In genomic region chr4:108029321-108029720, GRCh38 we compare ENCODE assay signal across 15 cellular contexts. TPM values are rescaled to one million over a fixed set of nuclear protein-coding genes. Genes with fewer than 3 reads are reported as not detected.
DNase-seq lines count a peak whose midpoint lies in the region; ATAC-seq and TF ChIP-seq lines count a peak whose summit lies in the region.
"Had no signal": no experiment of that assay in that cellular context is flagged by ENCODE, and none has a peak within 500 bp of the region (broad histone marks: within the 10 kb centered on the region; RNA-seq: fewer than 3 reads in every experiment).

No MANE protein-coding gene starts in this region.

- CTCF ChIA-PET in activated CD8-positive, alpha-beta T cell treated with anti-CD3 and anti-CD28 coated beads for 36 hours (lab: Charles Lee), result interaction anchor here (0.9 to 5.1 kb wide), 23 partner anchors 10 to 543 kb away, joined by 3 to 55 read pairs (median 7); partner anchors contain the start of gene LEF1

- TF ChIP-seq CTCF in activated CD8-positive, alpha-beta T cell treated with anti-CD3 and anti-CD28 coated beads for 36 hours (IDR thresholded peaks at IDR 0.05), result no peak
- TF ChIP-seq CTCF in upper lobe of right lung (IDR thresholded peaks at IDR 0.05), result no peak

- no peaks in the 10 kb centered on the region for H3K9me3 ChIP-seq in upper lobe of right lung
- H3K9me3 ChIP-seq: body of pancreas, ovary, spleen had no signal

- peak overlapping the region; percentile 52 for H3K4me3 Mint-ChIP-seq in activated CD8-positive, alpha-beta T cell treated with anti-CD3 and anti-CD28 coated beads for 36 hours
- peak overlapping the region; percentile 47 for H3K4me3 Mint-ChIP-seq in activated naive CD8-positive, alpha-beta T cell treated with anti-CD3 and anti-CD28 coated beads, Interleukin-2, amount 50 U/mL, for 24 hours

- peaks cover 61% of the 10 kb centered on the region for H3K36me3 Mint-ChIP-seq in activated CD8-positive, alpha-beta T cell treated with anti-CD3 and anti-CD28 coated beads for 36 hours (ENCODE audit: low read depth)
- peaks cover 43% of the 10 kb centered on the region for H3K36me3 Mint-ChIP-seq in activated naive CD8-positive, alpha-beta T cell treated with anti-CD3 and anti-CD28 coated beads, Interleukin-2, amount 50 U/mL, for 24 hours (ENCODE audit: low read depth)

- POLR2A ChIA-PET in activated CD8-positive, alpha-beta T cell treated with anti-CD3 and anti-CD28 coated beads for 36 hours (lab: Charles Lee), result interaction anchor here (0.6 to 3.5 kb wide), 14 partner anchors 10 to 591 kb away, joined by 3 to 19 read pairs (median 4); partner anchors contain the start of genes LEF1 and RPL34

- intact Hi-C loops in activated CD8-positive, alpha-beta T cell treated with anti-CD3 and anti-CD28 coated beads for 36 hours (cut with micrococcal nuclease), result no loop called here
- intact Hi-C loops in upper lobe of right lung (cut with DNase I), result loop anchor here (10.0 kb wide), 1 partner anchor 545 kb away; no protein-coding TSS in a partner anchor

- peaks cover 67% of the 10 kb centered on the region for H3K36me3 ChIP-seq in upper lobe of right lung
- H3K36me3 ChIP-seq: ovary had no signal

- H3K27ac ChIP-seq in upper lobe of right lung, result no peak overlapping the region
- H3K27ac ChIP-seq: body of pancreas, ovary, spleen had no signal

- peak; percentile 58 for DNase-seq in Jurkat, Clone E6-1 (ENCODE audit: low read depth, low spot score)
- peak; percentile 80 for DNase-seq in activated CD8-positive, alpha-beta T cell treated with anti-CD3 and anti-CD28 coated beads for 36 hours
- DNase-seq in activated naive CD8-positive, alpha-beta T cell treated with anti-CD3 and anti-CD28 coated beads, Interleukin-2, amount 50 U/mL, for 24 hours, result peak; percentile 35
- DNase-seq in stimulated activated CD4-positive, alpha-beta T cell treated with anti-CD3 and anti-CD28 coated beads, TNF-alpha, amount 100 ng/mL, for 4 hours (ENCODE audit: low read depth in 3 of 3), result peak in 2 of 3 experiments; percentile 43 to 54
- DNase-seq in upper lobe of right lung, result no peak
- no peak for DNase-seq in NCI-H2029 treated with DMSO at 0.1 percent for 48 hours (lab: John Stamatoyannopoulos, UW)
- no peak for DNase-seq in globus pallidus (ENCODE audit: low spot score)
- no peak for DNase-seq in SW480 (ENCODE audit: low spot score)
- DNase-seq: body of pancreas, NCI-H1048, NCI-H524, ovary, SIG-M5, spleen, substantia nigra had no signal

- H3K9me3 Mint-ChIP-seq in activated CD8-positive, alpha-beta T cell treated with anti-CD3 and anti-CD28 coated beads for 36 hours, result peaks cover 7% of the 10 kb centered on the region
- no peaks in the 10 kb centered on the region for H3K9me3 Mint-ChIP-seq in activated naive CD8-positive, alpha-beta T cell treated with anti-CD3 and anti-CD28 coated beads, Interleukin-2, amount 50 U/mL, for 24 hours

- peaks cover 60% of the 10 kb centered on the region for H3K4me1 Mint-ChIP-seq in activated CD8-positive, alpha-beta T cell treated with anti-CD3 and anti-CD28 coated beads for 36 hours (ENCODE audit: low read depth)
- peaks cover 58% of the 10 kb centered on the region for H3K4me1 Mint-ChIP-seq in activated naive CD8-positive, alpha-beta T cell treated with anti-CD3 and anti-CD28 coated beads, Interleukin-2, amount 50 U/mL, for 24 hours

- peak overlapping the region; percentile 5; the same call in 1 of the 2 replicates for H3K4me3 ChIP-seq in Jurkat, Clone E6-1 (ENCODE audit: low read length)
- no peak overlapping the region for H3K4me3 ChIP-seq in upper lobe of right lung
- H3K4me3 ChIP-seq: body of pancreas, ovary, spleen had no signal

- ATAC-seq in activated CD8-positive, alpha-beta T cell treated with anti-CD3 and anti-CD28 coated beads for 36 hours, result peak; percentile 48
- peak; percentile 17 for ATAC-seq in activated naive CD8-positive, alpha-beta T cell treated with anti-CD3 and anti-CD28 coated beads, Interleukin-2, amount 50 U/mL, for 24 hours
- ATAC-seq in upper lobe of right lung, result no peak
- ATAC-seq: body of pancreas had no signal

- no peaks in the 10 kb centered on the region for H3K27me3 ChIP-seq in upper lobe of right lung
- H3K27me3 ChIP-seq: body of pancreas, ovary, spleen had no signal

- peak overlapping the region; percentile 97 for H3K27ac Mint-ChIP-seq in activated CD8-positive, alpha-beta T cell treated with anti-CD3 and anti-CD28 coated beads for 36 hours
- peak overlapping the region; percentile 88 for H3K27ac Mint-ChIP-seq in activated naive CD8-positive, alpha-beta T cell treated with anti-CD3 and anti-CD28 coated beads, Interleukin-2, amount 50 U/mL, for 24 hours

- no peaks in the 10 kb centered on the region for H3K27me3 Mint-ChIP-seq in activated CD8-positive, alpha-beta T cell treated with anti-CD3 and anti-CD28 coated beads for 36 hours
- no peaks in the 10 kb centered on the region for H3K27me3 Mint-ChIP-seq in activated naive CD8-positive, alpha-beta T cell treated with anti-CD3 and anti-CD28 coated beads, Interleukin-2, amount 50 U/mL, for 24 hours

- H3K4me1 ChIP-seq in upper lobe of right lung, result no peaks in the 10 kb centered on the region
- H3K4me1 ChIP-seq: body of pancreas had no signal

RNA-seq across cellular contexts. Expression of gene HADH, which starts 39.6 kb away (rescaled TPM):
- 118 TPM for polyA plus RNA-seq in Jurkat, Clone E6-1 (2012; ENCODE audit: insufficient read depth, insufficient read length)
- 10 to 100 TPM; 50.3 to 50.7 TPM for total RNA-seq in activated CD8-positive, alpha-beta T cell treated with anti-CD3 and anti-CD28 coated beads for 36 hours
- 37.9 TPM for total RNA-seq in upper lobe of right lung

Comparison
In these comparisons a context has a peak if more than half of its experiments do, and no peak if none do; other contexts are left out.
1. DNase-seq: peak in Jurkat, Clone E6-1 (single experiment), activated CD8-positive, alpha-beta T cell treated with anti-CD3 and anti-CD28 coated beads for 36 hours (single experiment), activated naive CD8-positive, alpha-beta T cell treated with anti-CD3 and anti-CD28 coated beads, Interleukin-2, amount 50 U/mL, for 24 hours (single experiment) and stimulated activated CD4-positive, alpha-beta T cell treated with anti-CD3 and anti-CD28 coated beads, TNF-alpha, amount 100 ng/mL, for 4 hours (2 of 3); none in upper lobe of right lung (single experiment), NCI-H2029 treated with DMSO at 0.1 percent for 48 hours (single experiment), globus pallidus (single experiment) and SW480 (single experiment).